In the genomic region with DNA sequence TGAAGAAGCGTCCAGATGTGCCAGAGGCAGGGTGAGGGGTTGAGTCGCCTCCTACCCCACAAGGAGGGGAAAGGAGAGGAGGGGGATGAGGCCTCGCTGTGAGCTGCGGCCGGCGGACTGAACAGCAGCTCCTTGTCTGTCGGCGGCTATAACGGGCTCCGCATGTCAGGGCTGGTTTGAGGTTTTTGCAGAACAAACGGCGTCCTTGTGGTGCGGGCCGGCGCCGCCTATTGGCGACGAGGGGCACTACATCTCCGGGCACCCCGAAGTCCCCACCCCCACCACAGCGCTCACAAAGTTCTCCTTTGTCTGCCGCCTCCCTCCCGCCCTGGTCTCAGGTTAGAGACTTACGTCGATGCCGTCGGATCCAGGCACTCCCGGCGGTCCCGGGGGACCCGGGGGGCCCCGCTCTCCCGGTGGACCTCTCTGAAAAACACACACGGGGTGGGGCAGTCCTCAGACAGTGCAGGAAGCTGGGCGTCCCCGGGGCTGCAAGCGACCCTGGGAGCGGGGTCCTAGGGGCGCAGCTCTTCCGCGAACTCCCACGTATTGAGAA, we compare ENCODE assay signal across 8 cellular contexts. TPM values are rescaled to one million over a fixed set of nuclear protein-coding genes. Genes with fewer than 3 reads are reported as not detected.
A peak's percentile ranks its signal among the peaks of the same experiment; 100 is the strongest.
DNase-seq lines count a peak whose midpoint lies in the region; ATAC-seq and TF ChIP-seq lines count a peak whose summit lies in the region.

No MANE protein-coding gene starts in this region.

- CTCF ChIA-PET in Panc1 (lab: Charles Lee) = interaction anchor here (0.6 to 2.1 kb wide), 14 partner anchors 13 to 171 kb away, joined by 3 to 8 read pairs (median 3); a partner anchor contains a TSS

- H3K9me3 Mint-ChIP-seq in naive B cell = no peaks in the 10 kb centered on the region

- H3K27ac ChIP-seq in Panc1 (ENCODE audit: low read length) = no peak overlapping the region

- H3K36me3 Mint-ChIP-seq in naive B cell = no peaks in the 10 kb centered on the region

- intact Hi-C loops in Panc1 (cut with micrococcal nuclease; ENCODE audit: unreplicated experiment) = no loop called here

- no peaks in the 10 kb centered on the region; the same call in 1 of the 2 replicates for H3K27me3 ChIP-seq in Panc1 (ENCODE audit: control insufficient read depth, insufficient read depth, low read length)

- H3K27ac Mint-ChIP-seq in naive B cell = peak overlapping the region in 4 of 6 donors; percentile 73 to 91 (median 80)

- no peaks in the 10 kb centered on the region for H3K36me3 ChIP-seq in Panc1 (ENCODE audit: control insufficient read depth, insufficient read depth, low read length)

- peak; percentile 83 for ATAC-seq in Panc1
- ATAC-seq in naive B cell (ENCODE audit: low read depth in 2 of 2) = peak; percentile 59 to 66

- H3K27me3 Mint-ChIP-seq in naive B cell = peaks cover 0 to 8% (median 6%) of the 10 kb centered on the region in 3 donors

- peak; percentile 34 for DNase-seq in NK-92 treated with Interleukin-12 subunit alpha and Interleukin-12 subunit beta, amount 100 ng/mL, for 24 hours (lab: John Stamatoyannopoulos, UW)
- DNase-seq in NK-92 (lab: John Stamatoyannopoulos, UW; ENCODE audit: unreplicated experiment) (no peak), HuH-7 (ENCODE audit: low spot score) (peak; percentile 92), Panc1 (ENCODE audit: low read depth, low spot score) (peak; percentile 59), fibroblast of mammary gland (ENCODE audit: low read depth) (peak; percentile 81), naive B cell (peak; percentile 82)
- peak; percentile 73 to 74 for DNase-seq in activated T-helper 1 cell treated with anti-CD3 and anti-CD28 coated beads, Interleukin-2, amount 50 U/mL, for 16 hours (ENCODE audit: low read depth in 1 of 2, low spot score in 1 of 2)
- DNase-seq in stimulated activated CD8-positive, alpha-beta memory T cell treated with anti-CD3 and anti-CD28 coated beads, Interleukin-7, amount 100 ng/mL, for 24 hours (ENCODE audit: low read depth) = peak; percentile 60

- TF ChIP-seq CTCF in Panc1 (IDR thresholded peaks at IDR 0.05) (peak; percentile 98), fibroblast of mammary gland (conservative IDR thresholded peaks at IDR 0.05; ENCODE audit: control insufficient read depth, insufficient read depth, low read depth, low read length) (peak; percentile 71)

- H3K4me1 ChIP-seq in Panc1 (ENCODE audit: control insufficient read depth, insufficient read depth, low read length) = no peaks in the 10 kb centered on the region; the same call in none of the 2 replicates

- in situ Hi-C loops in Panc1 (cut with HindIII; ENCODE audit: low pct_unique_long_range_greater_than_20kb, low sequenced_read_pairs) = no loop called here

- no TSS peak for BruUV-seq in Panc1 (replicated peaks; lab: Mats Ljungman, UMichigan)

- H3K4me1 Mint-ChIP-seq in naive B cell = peaks cover 39 to 64% (median 60%) of the 10 kb centered on the region in 3 donors

- POLR2A ChIA-PET in Panc1 (lab: Charles Lee) = no interaction called here

- H3K4me3 Mint-ChIP-seq in naive B cell = peak overlapping the region; percentile 79 to 95 (median 92)

- H3K4me3 ChIP-seq in Panc1 (ENCODE audit: low read depth in 2 of 2, low read length in 2 of 2) (peak overlapping the region; percentile 42 to 57), fibroblast of mammary gland (ENCODE audit: control insufficient read depth, low read depth, low read length) (peak overlapping the region; percentile 22)

- no peaks in the 10 kb centered on the region for H3K9me3 ChIP-seq in Panc1 (ENCODE audit: control insufficient read depth, insufficient read depth, low read depth, low read length)

RNA-seq across cellular contexts. Expression of a gene that starts 1.8 kb away (rescaled TPM):
- 2.9 TPM for total RNA-seq in Panc1 (2021; ENCODE audit: unreplicated experiment)
- polyA plus RNA-seq in Panc1 (2012; ENCODE audit: insufficient read length) = 1.7 TPM
- 1 to 10 TPM; 1.3 to 5.6 (median 3.2) TPM for polyA plus RNA-seq in naive B cell (ENCODE audit: low read depth in 6 of 6)

RNA-seq across cellular contexts. Expression of a gene that starts 57.3 kb away (rescaled TPM):
- 65.4 TPM for total RNA-seq in Panc1 (2021; ENCODE audit: unreplicated experiment)
- 44.5 TPM for polyA plus RNA-seq in Panc1 (2012; ENCODE audit: insufficient read length)
- polyA plus RNA-seq in naive B cell (ENCODE audit: low read depth in 6 of 6) = 10 to 100 TPM; 17.1 to 24.8 (median 20.7) TPM

RNA-seq across cellular contexts. Expression of a gene that starts 58.2 kb away (rescaled TPM):
- total RNA-seq in Panc1 (2021; ENCODE audit: unreplicated experiment) = 21.5 TPM
- polyA plus RNA-seq in Panc1 (2012; ENCODE audit: insufficient read length) = 17.5 TPM
- 100 to 1,000 TPM; 480 to 946 (median 649) TPM for polyA plus RNA-seq in naive B cell (ENCODE audit: low read depth in 6 of 6)
